Comparison of ENCODE assay signal across 10 cellular contexts in genomic region chr17:61631800-61632199, GRCh38. TPM values are rescaled to one million over a fixed set of nuclear protein-coding genes. Genes with fewer than 3 reads are reported as not detected.
"Had no signal": no experiment of that assay in that cellular context is flagged by ENCODE, and none has a peak within 500 bp of the region (broad histone marks: within the 10 kb centered on the region; RNA-seq: fewer than 3 reads in every experiment).

No MANE protein-coding gene starts in this region.

- DNase-seq: IMR-90, KBM-7, KG1 had no signal

- ATAC-seq: HepG2, K562 had no signal

- H3K4me3 ChIP-seq: K562 had no signal

- H3K27ac ChIP-seq: HL-60 had no signal

- FAIRE-seq: HepG2, HTR-8/SVneo, K562 had no signal

RNA-seq across cellular contexts. Expression of gene NACA2, which starts 40.8 kb away (rescaled TPM):
- total RNA-seq: HepG2, HT-29, HT1080, IMR-90 had no signal
- polyA plus RNA-seq: IgD-negative memory B cell, IMR-90 had no signal
